Comparison of ENCODE assay signal across 21 cellular contexts in the genomic region with DNA sequence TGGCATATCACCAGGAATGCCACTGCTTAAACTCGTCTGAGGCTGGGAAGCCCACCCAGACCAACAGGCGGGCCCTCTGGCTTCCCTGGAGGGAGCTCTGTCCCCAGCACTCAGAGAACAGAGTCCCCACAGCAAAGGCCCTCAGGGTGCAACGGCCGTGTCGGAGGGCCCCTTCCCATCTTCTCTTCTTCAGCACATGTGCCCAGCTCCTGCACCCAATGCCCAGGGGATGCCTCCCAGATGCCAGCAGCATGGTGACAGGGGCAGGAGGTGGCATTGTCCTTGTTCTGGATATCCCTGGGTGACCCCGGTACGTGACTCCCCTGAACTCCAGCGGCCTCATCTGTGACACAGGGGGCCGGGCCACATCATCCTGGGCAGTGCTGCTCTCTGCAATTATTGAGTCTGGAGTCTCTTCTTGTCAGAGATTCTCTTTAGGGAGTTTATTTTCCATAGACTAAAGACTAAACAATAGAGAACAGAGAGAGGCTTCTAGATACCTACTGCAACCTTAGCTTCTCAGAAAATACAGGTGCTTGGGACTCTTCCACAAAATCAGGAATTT.
"Had no signal": no experiment of that assay in that cellular context is flagged by ENCODE, and none has a peak within 500 bp of the region (broad histone marks: within the 10 kb centered on the region; RNA-seq: fewer than 3 reads in every experiment).

No MANE protein-coding gene starts in this region.

- DNase-seq: activated CD4-positive, alpha-beta T cell treated with anti-CD3 and anti-CD28 coated beads for 1 hour; activated gamma-delta T cell; activated naive CD4-positive, alpha-beta T cell treated with anti-CD3 and anti-CD28 coated beads, Interleukin-2, amount 50 U/mL, for 16 hours; activated naive CD8-positive, alpha-beta T cell treated with anti-CD3 and anti-CD28 coated beads, Interleukin-2, amount 50 U/mL, for 24 hours; activated T-cell treated with anti-CD3 and anti-CD28 coated beads, Interleukin-2, amount 50 U/mL, for 72 hours; dermis blood vessel endothelial cell; effector memory CD8-positive, alpha-beta T cell; immature natural killer cell; kidney glomerular epithelial cell; mucosa of descending colon; nephron progenitor cell; nucleus accumbens; stimulated activated CD4-positive, alpha-beta T cell treated with anti-CD3 and anti-CD28 coated beads, Interleukin-4, amount 100 ng/mL, for 24 hours; stimulated activated naive CD4-positive, alpha-beta T cell treated with Interleukin-2 at 50 U/mL for 16 hours; T-helper 9 cell; thyroid gland had no signal

- ATAC-seq: activated naive CD8-positive, alpha-beta T cell treated with anti-CD3 and anti-CD28 coated beads, Interleukin-2, amount 50 U/mL, for 24 hours; activated T-cell treated with anti-CD3 and anti-CD28 coated beads, Interleukin-2, amount 50 U/mL, for 72 hours; effector memory CD8-positive, alpha-beta T cell; mucosa of descending colon had no signal

- H3K36me3 Mint-ChIP-seq: immature natural killer cell, memory B cell had no signal

- H3K27me3 ChIP-seq: thyroid gland had no signal

- H3K9me3 Mint-ChIP-seq: activated naive CD8-positive, alpha-beta T cell treated with anti-CD3 and anti-CD28 coated beads, Interleukin-2, amount 50 U/mL, for 24 hours; activated T-cell treated with anti-CD3 and anti-CD28 coated beads, Interleukin-2, amount 50 U/mL, for 72 hours; effector memory CD8-positive, alpha-beta T cell; immature natural killer cell; memory B cell; nephron progenitor cell had no signal

- H3K27ac ChIP-seq: cardiac muscle cell, esophagus muscularis mucosa, hepatocyte, thyroid gland had no signal

- H3K79me2 ChIP-seq: hepatocyte had no signal

- H3K9me3 ChIP-seq: esophagus muscularis mucosa, mucosa of descending colon, thyroid gland had no signal

- H2AFZ ChIP-seq: hepatocyte had no signal

- H3K4me1 Mint-ChIP-seq: activated naive CD8-positive, alpha-beta T cell treated with anti-CD3 and anti-CD28 coated beads, Interleukin-2, amount 50 U/mL, for 24 hours had no signal

- FAIRE-seq: frontal cortex had no signal

- H3K36me3 ChIP-seq: cardiac muscle cell, esophagus muscularis mucosa, thyroid gland had no signal

- H3K4me2 ChIP-seq: hepatocyte had no signal

- H3K27ac Mint-ChIP-seq: activated naive CD8-positive, alpha-beta T cell treated with anti-CD3 and anti-CD28 coated beads, Interleukin-2, amount 50 U/mL, for 24 hours; activated T-cell treated with anti-CD3 and anti-CD28 coated beads, Interleukin-2, amount 50 U/mL, for 72 hours; effector memory CD8-positive, alpha-beta T cell; immature natural killer cell; memory B cell; nephron progenitor cell had no signal

- H3K4me3 ChIP-seq: cardiac muscle cell, hepatocyte, mucosa of descending colon, thyroid gland had no signal

- H3K4me3 Mint-ChIP-seq: activated naive CD8-positive, alpha-beta T cell treated with anti-CD3 and anti-CD28 coated beads, Interleukin-2, amount 50 U/mL, for 24 hours; effector memory CD8-positive, alpha-beta T cell; immature natural killer cell; memory B cell had no signal
